In the genomic region with DNA sequence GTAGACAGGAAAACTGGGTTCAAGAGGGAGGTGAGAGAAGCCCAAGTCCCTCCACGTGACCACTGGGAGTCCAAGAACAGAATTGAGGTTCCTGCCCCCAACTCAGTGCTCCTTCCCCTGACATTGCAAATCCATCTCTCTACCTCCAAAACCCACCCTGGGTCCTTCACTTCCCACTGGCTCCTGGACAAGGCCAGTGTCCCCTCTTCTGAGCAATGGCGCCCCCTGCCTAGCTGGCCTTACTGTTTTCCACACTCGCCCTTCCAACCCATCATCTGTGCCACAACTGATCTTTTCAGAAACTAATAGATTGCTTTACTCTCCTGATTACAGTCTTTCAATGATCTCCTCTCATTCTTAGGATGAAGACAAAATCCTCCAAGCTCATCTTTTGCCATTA, we compare ENCODE assay signal across 15 cellular contexts.
DNase-seq lines count a peak whose midpoint lies in the region; ATAC-seq, FAIRE-seq and TF ChIP-seq lines count a peak whose summit lies in the region.
"Had no signal": no experiment of that assay in that cellular context is flagged by ENCODE, and none has a peak within 500 bp of the region (broad histone marks: within the 10 kb centered on the region; RNA-seq: fewer than 3 reads in every experiment).

No MANE protein-coding gene starts in this region.

- intact Hi-C loops in kidney (cut with DNase I), result no loop called here

- no peak overlapping the region for H3K9ac ChIP-seq in kidney (ENCODE audit: low read length in 2 of 2)

- H3K4me2 ChIP-seq in DOHH2 (ENCODE audit: low read length), result no peak overlapping the region

- H3K27ac ChIP-seq in DOHH2 (ENCODE audit: low read depth, low read length), result no peak overlapping the region
- no peak overlapping the region for H3K27ac ChIP-seq in kidney (ENCODE audit: low read depth in 2 of 2, low read length in 2 of 2)
- H3K27ac ChIP-seq: coronary artery, left lung had no signal

- peak; percentile 63 for DNase-seq in BE2C
- DNase-seq in SK-MEL-5 (ENCODE audit: low read depth, low spot score), result peak; percentile 36
- no peak for DNase-seq in kidney
- DNase-seq: activated B cell treated with CpG ODN at 0.5 μM for 24 hours; activated naive CD4-positive, alpha-beta T cell treated with anti-CD3 and anti-CD28 coated beads, Interleukin-2, amount 10 ng/mL, durations not matched to agents 7 days and 5 days; left lung; NCI-H2227 treated with DMSO at 0.1 percent for 48 hours; stimulated activated CD4-positive, alpha-beta T cell treated with anti-CD3 and anti-CD28 coated beads, Interleukin-4, amount 100 ng/mL, for 24 hours had no signal

- H3K36me3 ChIP-seq in BE2C, result no peaks in the 10 kb centered on the region
- no peaks in the 10 kb centered on the region for H3K36me3 ChIP-seq in DOHH2 (ENCODE audit: control insufficient read depth, low read length)
- H3K36me3 ChIP-seq in kidney (ENCODE audit: control insufficient read depth in 1 of 2, insufficient read depth in 2 of 2, low read length in 2 of 2), result no peaks in the 10 kb centered on the region
- H3K36me3 ChIP-seq: left lung had no signal

- H3K4me1 ChIP-seq in BE2C (no peaks in the 10 kb centered on the region), DOHH2 (ENCODE audit: control insufficient read depth, low read length) (no peaks in the 10 kb centered on the region), kidney (ENCODE audit: control insufficient read depth in 1 of 2, insufficient read depth in 1 of 2, low read depth in 1 of 2, low read length in 2 of 2) (no peaks in the 10 kb centered on the region)
- H3K4me1 ChIP-seq: left lung had no signal

- no peaks in the 10 kb centered on the region for H3F3A ChIP-seq in DOHH2 (ENCODE audit: control insufficient read depth, insufficient read depth)

- ATAC-seq in GM18868 (IDR thresholded peaks at IDR 0.05; ENCODE audit: unreplicated experiment) (no peak), GM19455 (IDR thresholded peaks at IDR 0.05; ENCODE audit: unreplicated experiment) (no peak), GM21717 (IDR thresholded peaks at IDR 0.05; ENCODE audit: unreplicated experiment) (no peak), HG03045 (IDR thresholded peaks at IDR 0.05; ENCODE audit: unreplicated experiment) (no peak)
- ATAC-seq: left lung had no signal

- H4K20me1 ChIP-seq in DOHH2 (ENCODE audit: control insufficient read depth, insufficient read depth, low read depth, low read length), result no peaks in the 10 kb centered on the region

- H3K9me2 ChIP-seq in DOHH2 (replicated peaks; ENCODE audit: control insufficient read depth, low read length), result no peaks in the 10 kb centered on the region

- no peaks in the 10 kb centered on the region for H3K27me3 ChIP-seq in BE2C
- peaks cover 12% of the 10 kb centered on the region for H3K27me3 ChIP-seq in DOHH2 (ENCODE audit: control insufficient read depth, low read length)

- no peaks in the 10 kb centered on the region for H3K9me3 ChIP-seq in BE2C
- no peaks in the 10 kb centered on the region for H3K9me3 ChIP-seq in DOHH2 (ENCODE audit: control insufficient read depth, insufficient read depth, low read length)
- H3K9me3 ChIP-seq in kidney (ENCODE audit: control insufficient read depth in 1 of 2, low read length in 2 of 2), result no peaks in the 10 kb centered on the region
- H3K9me3 ChIP-seq: left lung had no signal

- in situ Hi-C loops in SK-MEL-5 (cut with HindIII; ENCODE audit: low pct_unique_long_range_greater_than_20kb, low sequenced_read_pairs), result no loop called here

- H3K79me2 ChIP-seq in DOHH2 (ENCODE audit: control insufficient read depth, low read length), result no peaks in the 10 kb centered on the region

- no peak for FAIRE-seq in kidney (lab: Jason Lieb, UNC)
- FAIRE-seq: frontal cortex had no signal

- H3K4me3 ChIP-seq in BE2C (ENCODE audit: low read depth, low read length) (no peak overlapping the region), DOHH2 (ENCODE audit: low read length) (no peak overlapping the region), kidney (ENCODE audit: low read length in 2 of 2) (no peak overlapping the region)
- H3K4me3 ChIP-seq: coronary artery, left lung had no signal

- peak; percentile 54 for TF ChIP-seq CTCF in BE2C (IDR thresholded peaks at IDR 0.05; ENCODE audit: low read depth, low read length)
- peak; percentile 41 for TF ChIP-seq CTCF in DOHH2 (IDR thresholded peaks at IDR 0.05; ENCODE audit: low read depth, low read length, poor library complexity, severe bottlenecking)
- peak; percentile 15 for TF ChIP-seq CTCF in kidney (IDR thresholded peaks at IDR 0.05; ENCODE audit: borderline replicate concordance, extremely low read depth, insufficient read depth)
